Comparison of ENCODE assay signal across 1 cellular context in the genomic region with DNA sequence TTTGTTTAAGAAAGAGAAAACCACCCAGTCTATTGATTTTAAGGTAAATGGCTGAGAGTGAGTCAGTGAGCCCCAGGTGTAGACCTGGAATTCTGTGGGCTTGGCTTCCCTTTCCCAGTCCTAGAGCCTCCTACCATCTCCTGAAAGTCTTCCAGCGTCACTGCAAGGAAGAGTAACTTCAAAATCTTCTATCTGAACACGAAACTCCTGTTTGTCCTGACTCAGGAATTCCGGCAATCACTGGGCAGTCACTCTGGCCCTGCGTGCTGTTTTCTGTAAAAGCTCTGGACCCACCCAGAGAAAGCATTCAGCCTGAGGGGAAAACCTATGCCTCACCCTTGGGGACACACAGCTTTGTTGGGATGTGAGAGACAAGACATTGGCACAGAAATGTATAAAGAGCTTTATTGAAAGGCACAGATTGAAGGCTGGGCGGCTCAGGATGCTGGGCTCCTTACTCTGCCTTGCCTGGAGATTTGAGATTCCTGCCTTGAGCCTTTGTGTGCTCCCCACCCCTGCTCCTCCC.
TF ChIP-seq lines count a peak whose summit lies in the region.

No MANE protein-coding gene starts in this region.

TF ChIP-seq in GM23338, 12 proteins besides CTCF, POLR2A, EP300 and RAD21 (continued from another document):
- TF ChIP-seq REST (IDR thresholded peaks at IDR 0.05; ENCODE audit: unreplicated experiment) (no peak), EZH2 (IDR thresholded peaks at IDR 0.05; ENCODE audit: low read depth, unreplicated experiment) (no peak)
- TF ChIP-seq, protein P1, sequence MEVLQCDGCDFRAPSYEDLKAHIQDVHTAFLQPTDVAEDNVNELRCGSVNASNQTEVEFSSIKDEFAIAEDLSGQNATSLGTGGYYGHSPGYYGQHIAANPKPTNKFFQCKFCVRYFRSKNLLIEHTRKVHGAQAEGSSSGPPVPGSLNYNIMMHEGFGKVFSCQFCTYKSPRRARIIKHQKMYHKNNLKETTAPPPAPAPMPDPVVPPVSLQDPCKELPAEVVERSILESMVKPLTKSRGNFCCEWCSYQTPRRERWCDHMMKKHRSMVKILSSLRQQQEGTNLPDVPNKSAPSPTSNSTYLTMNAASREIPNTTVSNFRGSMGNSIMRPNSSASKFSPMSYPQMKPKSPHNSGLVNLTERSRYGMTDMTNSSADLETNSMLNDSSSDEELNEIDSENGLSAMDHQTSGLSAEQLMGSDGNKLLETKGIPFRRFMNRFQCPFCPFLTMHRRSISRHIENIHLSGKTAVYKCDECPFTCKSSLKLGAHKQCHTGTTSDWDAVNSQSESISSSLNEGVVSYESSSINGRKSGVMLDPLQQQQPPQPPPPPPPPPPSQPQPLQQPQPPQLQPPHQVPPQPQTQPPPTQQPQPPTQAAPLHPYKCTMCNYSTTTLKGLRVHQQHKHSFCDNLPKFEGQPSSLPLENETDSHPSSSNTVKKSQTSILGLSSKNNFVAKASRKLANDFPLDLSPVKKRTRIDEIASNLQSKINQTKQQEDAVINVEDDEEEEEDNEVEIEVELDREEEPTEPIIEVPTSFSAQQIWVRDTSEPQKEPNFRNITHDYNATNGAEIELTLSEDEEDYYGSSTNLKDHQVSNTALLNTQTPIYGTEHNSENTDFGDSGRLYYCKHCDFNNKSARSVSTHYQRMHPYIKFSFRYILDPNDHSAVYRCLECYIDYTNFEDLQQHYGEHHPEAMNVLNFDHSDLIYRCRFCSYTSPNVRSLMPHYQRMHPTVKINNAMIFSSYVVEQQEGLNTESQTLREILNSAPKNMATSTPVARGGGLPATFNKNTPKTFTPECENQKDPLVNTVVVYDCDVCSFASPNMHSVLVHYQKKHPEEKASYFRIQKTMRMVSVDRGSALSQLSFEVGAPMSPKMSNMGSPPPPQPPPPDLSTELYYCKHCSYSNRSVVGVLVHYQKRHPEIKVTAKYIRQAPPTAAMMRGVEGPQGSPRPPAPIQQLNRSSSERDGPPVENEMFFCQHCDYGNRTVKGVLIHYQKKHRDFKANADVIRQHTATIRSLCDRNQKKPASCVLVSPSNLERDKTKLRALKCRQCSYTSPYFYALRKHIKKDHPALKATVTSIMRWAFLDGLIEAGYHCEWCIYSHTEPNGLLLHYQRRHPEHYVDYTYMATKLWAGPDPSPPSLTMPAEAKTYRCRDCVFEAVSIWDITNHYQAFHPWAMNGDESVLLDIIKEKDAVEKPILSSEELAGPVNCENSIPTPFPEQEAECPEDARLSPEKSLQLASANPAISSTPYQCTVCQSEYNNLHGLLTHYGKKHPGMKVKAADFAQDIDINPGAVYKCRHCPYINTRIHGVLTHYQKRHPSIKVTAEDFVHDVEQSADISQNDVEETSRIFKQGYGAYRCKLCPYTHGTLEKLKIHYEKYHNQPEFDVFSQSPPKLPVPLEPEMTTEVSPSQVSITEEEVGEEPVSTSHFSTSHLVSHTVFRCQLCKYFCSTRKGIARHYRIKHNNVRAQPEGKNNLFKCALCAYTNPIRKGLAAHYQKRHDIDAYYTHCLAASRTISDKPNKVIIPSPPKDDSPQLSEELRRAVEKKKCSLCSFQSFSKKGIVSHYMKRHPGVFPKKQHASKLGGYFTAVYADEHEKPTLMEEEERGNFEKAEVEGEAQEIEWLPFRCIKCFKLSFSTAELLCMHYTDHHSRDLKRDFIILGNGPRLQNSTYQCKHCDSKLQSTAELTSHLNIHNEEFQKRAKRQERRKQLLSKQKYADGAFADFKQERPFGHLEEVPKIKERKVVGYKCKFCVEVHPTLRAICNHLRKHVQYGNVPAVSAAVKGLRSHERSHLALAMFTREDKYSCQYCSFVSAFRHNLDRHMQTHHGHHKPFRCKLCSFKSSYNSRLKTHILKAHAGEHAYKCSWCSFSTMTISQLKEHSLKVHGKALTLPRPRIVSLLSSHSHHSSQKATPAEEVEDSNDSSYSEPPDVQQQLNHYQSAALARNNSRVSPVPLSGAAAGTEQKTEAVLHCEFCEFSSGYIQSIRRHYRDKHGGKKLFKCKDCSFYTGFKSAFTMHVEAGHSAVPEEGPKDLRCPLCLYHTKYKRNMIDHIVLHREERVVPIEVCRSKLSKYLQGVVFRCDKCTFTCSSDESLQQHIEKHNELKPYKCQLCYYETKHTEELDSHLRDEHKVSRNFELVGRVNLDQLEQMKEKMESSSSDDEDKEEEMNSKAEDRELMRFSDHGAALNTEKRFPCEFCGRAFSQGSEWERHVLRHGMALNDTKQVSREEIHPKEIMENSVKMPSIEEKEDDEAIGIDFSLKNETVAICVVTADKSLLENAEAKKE (CRISPR knock-in tag; IDR thresholded peaks at IDR 0.05), result no peak
